In genomic region chr6:134734312-134734869, GRCh38 we compare ENCODE assay signal across 12 cellular contexts.
DNase-seq lines count a peak whose midpoint lies in the region; ATAC-seq and TF ChIP-seq lines count a peak whose summit lies in the region.
"Had no signal": no experiment of that assay in that cellular context is flagged by ENCODE, and none has a peak within 500 bp of the region (broad histone marks: within the 10 kb centered on the region; RNA-seq: fewer than 3 reads in every experiment).

No MANE protein-coding gene starts in this region.

- H3K4me3 Mint-ChIP-seq in CD14-positive monocyte, result no peak overlapping the region
- H3K4me3 Mint-ChIP-seq in GM23338, result no peak overlapping the region
- H3K4me3 Mint-ChIP-seq: CD4-positive, alpha-beta T cell had no signal

- H3K4me3 ChIP-seq in GM23338 (no peak overlapping the region), neutrophil (ENCODE audit: low read depth in 1 of 2, low read length in 1 of 2) (no peak overlapping the region), suprapubic skin (no peak overlapping the region)
- H3K4me3 ChIP-seq: BLaER1 treated with 17β-estradiol and CSF1 and Interleukin-3, amounts not matched to agents 10 nM and 100 nM had no signal

- no peaks in the 10 kb centered on the region for H3K9me2 ChIP-seq in GM23338 (ENCODE audit: insufficient read depth)

- no peak for TF ChIP-seq EP300 in suprapubic skin (IDR thresholded peaks at IDR 0.05)

- H3F3A ChIP-seq in GM23338 (replicated peaks; ENCODE audit: low read depth), result no peaks in the 10 kb centered on the region

- H3K27me3 Mint-ChIP-seq in CD14-positive monocyte (ENCODE audit: low read depth in 3 of 3) (peaks cover 0 to 2% (median 1%) of the 10 kb centered on the region in 3 donors), GM23338 (ENCODE audit: insufficient read depth, low read depth, poor library complexity) (peaks cover 7% of the 10 kb centered on the region)

- no peaks in the 10 kb centered on the region for H3K79me2 ChIP-seq in GM23338 (replicated peaks; ENCODE audit: insufficient read depth)

- intact Hi-C loops in CD14-positive monocyte (cut with micrococcal nuclease), result no loop called here

- H3K36me3 ChIP-seq in GM23338 (ENCODE audit: insufficient read depth) (no peaks in the 10 kb centered on the region), neutrophil (no peaks in the 10 kb centered on the region), suprapubic skin (no peaks in the 10 kb centered on the region)
- H3K36me3 ChIP-seq: BLaER1 treated with 17β-estradiol and CSF1 and Interleukin-3, amounts not matched to agents 10 nM and 100 nM had no signal

- H3K4me1 ChIP-seq in GM23338 (ENCODE audit: insufficient read depth) (peaks cover 6% of the 10 kb centered on the region; the same call in 1 of the 2 replicates), neutrophil (ENCODE audit: control insufficient read depth in 1 of 2, insufficient read depth in 1 of 2, low read depth in 1 of 2, low read length in 1 of 2) (peaks cover 34 to 38% of the 10 kb centered on the region in 2 experiments), suprapubic skin (peaks cover under 1% of the 10 kb centered on the region)

- H2AFZ ChIP-seq in GM23338, result peak overlapping the region; percentile 38; the same call in 1 of the 2 replicates

- DNase-seq in CD14-positive monocyte (ENCODE audit: low spot score), result no peak
- DNase-seq in GM23338 (ENCODE audit: low spot score), result no peak
- peak; percentile 68 for DNase-seq in NCI-H82 treated with DMSO at 0.1 percent for 48 hours (lab: John Stamatoyannopoulos, UW; ENCODE audit: unreplicated experiment)
- DNase-seq in suprapubic skin (ENCODE audit: low spot score in 2 of 2), result no peak
- DNase-seq in DMS114 treated with DMSO at 0.1 percent for 48 hours (lab: John Stamatoyannopoulos, UW; ENCODE audit: unreplicated experiment), result no peak
- DNase-seq: ACHN; Calu3; CD4-positive, alpha-beta T cell; H7 had no signal

- no peak for TF ChIP-seq CTCF in CD14-positive monocyte (IDR thresholded peaks at IDR 0.05)
- TF ChIP-seq CTCF in GM23338 (conservative IDR thresholded peaks at IDR 0.05; ENCODE audit: low read depth in 2 of 2), result no peak
- no peak for TF ChIP-seq CTCF in neutrophil (IDR thresholded peaks at IDR 0.05)
- TF ChIP-seq CTCF in suprapubic skin (IDR thresholded peaks at IDR 0.05), result no peak

- no peaks in the 10 kb centered on the region for H3K9me3 ChIP-seq in neutrophil
- no peaks in the 10 kb centered on the region for H3K9me3 ChIP-seq in suprapubic skin
- H3K9me3 ChIP-seq: BLaER1 treated with 17β-estradiol and CSF1 and Interleukin-3, amounts not matched to agents 10 nM and 100 nM had no signal

- no peak for ATAC-seq in GM23338
- no peak for ATAC-seq in HG03354 (IDR thresholded peaks at IDR 0.05; ENCODE audit: poor library complexity, severe bottlenecking, unreplicated experiment)

- H4K20me1 ChIP-seq in GM23338 (replicated peaks; ENCODE audit: insufficient read depth), result no peaks in the 10 kb centered on the region
- H4K20me1 ChIP-seq: BLaER1 treated with 17β-estradiol and CSF1 and Interleukin-3, amounts not matched to agents 10 nM and 100 nM had no signal

- H3K27me3 ChIP-seq in GM23338 (ENCODE audit: insufficient read depth), result no peaks in the 10 kb centered on the region
- H3K27me3 ChIP-seq in neutrophil, result no peaks in the 10 kb centered on the region
- no peaks in the 10 kb centered on the region for H3K27me3 ChIP-seq in suprapubic skin
- H3K27me3 ChIP-seq: BLaER1 treated with 17β-estradiol and CSF1 and Interleukin-3, amounts not matched to agents 10 nM and 100 nM had no signal

- H3K36me3 Mint-ChIP-seq in CD14-positive monocyte (no peaks in the 10 kb centered on the region), GM23338 (ENCODE audit: low read depth) (no peaks in the 10 kb centered on the region)

- H3K9me3 Mint-ChIP-seq in CD14-positive monocyte (peaks cover 0 to 5% (median 0%) of the 10 kb centered on the region in 7 donors), GM23338 (no peaks in the 10 kb centered on the region)
- H3K9me3 Mint-ChIP-seq: CD4-positive, alpha-beta T cell had no signal

- H3K4me1 Mint-ChIP-seq in CD14-positive monocyte (peaks cover 54% of the 10 kb centered on the region), GM23338 (peaks cover 9% of the 10 kb centered on the region)

- 86% methylated on average over 6 of the region's 6 CpGs for WGBS in suprapubic skin

- no peak overlapping the region for H3K27ac ChIP-seq in GM23338 (ENCODE audit: low read depth)
- H3K27ac ChIP-seq in neutrophil, result peak overlapping the region; percentile 75
- H3K27ac ChIP-seq in suprapubic skin, result no peak overlapping the region
- H3K27ac ChIP-seq: BLaER1 treated with 17β-estradiol and CSF1 and Interleukin-3, amounts not matched to agents 10 nM and 100 nM had no signal

- TF ChIP-seq POLR2A in suprapubic skin (IDR thresholded peaks at IDR 0.05), result no peak

- H3K27ac Mint-ChIP-seq in CD14-positive monocyte (peak overlapping the region; percentile 37 to 92 (median 82)), GM23338 (no peak overlapping the region; the same call in 1 of the 2 replicates)
- H3K27ac Mint-ChIP-seq: CD4-positive, alpha-beta T cell had no signal

- no peak overlapping the region for H3K4me2 ChIP-seq in GM23338
- H3K4me2 ChIP-seq: BLaER1 treated with 17β-estradiol and CSF1 and Interleukin-3, amounts not matched to agents 10 nM and 100 nM had no signal

TF ChIP-seq in GM23338, 12 proteins besides CTCF, POLR2A, EP300 and RAD21 (continues in another document):
- TF ChIP-seq EZH2 (IDR thresholded peaks at IDR 0.05; ENCODE audit: low read depth, unreplicated experiment), result no peak
- TF ChIP-seq ZNF462 (CRISPR knock-in tag; IDR thresholded peaks at IDR 0.05), result no peak
- TF ChIP-seq POLR2AphosphoS5 (IDR thresholded peaks at IDR 0.05; ENCODE audit: low read depth), result no peak
- TF ChIP-seq ETS1 (IDR thresholded peaks at IDR 0.05), result no peak
- no peak for TF ChIP-seq ZNF114 (CRISPR knock-in tag; IDR thresholded peaks at IDR 0.05)
- TF ChIP-seq JUNB (IDR thresholded peaks at IDR 0.05; ENCODE audit: unreplicated experiment), result no peak
